Comparison of ENCODE assay signal across 37 cellular contexts in the genomic region with DNA sequence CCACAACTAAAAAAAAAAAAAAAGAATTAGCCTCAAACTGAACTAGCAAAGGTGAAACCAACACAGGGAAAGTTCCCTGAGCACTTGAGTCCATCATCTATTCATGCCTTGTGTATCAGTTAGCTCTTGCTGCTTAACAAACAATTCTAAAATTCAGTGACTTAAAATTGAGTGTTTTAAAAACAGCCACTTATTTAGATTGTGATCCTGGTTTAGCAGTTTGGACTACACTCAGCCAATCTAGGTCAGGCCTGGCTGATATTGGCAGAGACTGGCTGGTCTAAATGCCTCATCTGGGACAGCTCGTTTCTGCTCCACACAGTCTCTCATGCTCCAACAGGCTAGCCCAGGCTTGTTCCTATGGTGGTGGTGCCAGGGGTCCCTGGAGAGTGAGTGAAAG.
"Had no signal": no experiment of that assay in that cellular context is flagged by ENCODE, and none has a peak within 500 bp of the region (broad histone marks: within the 10 kb centered on the region; RNA-seq: fewer than 3 reads in every experiment).

No MANE protein-coding gene starts in this region.

- H3K9me3 ChIP-seq: Peyer's patch had no signal

- H3K4me3 ChIP-seq: cardiac muscle cell, K562, Peyer's patch had no signal

- H3K27ac ChIP-seq: brain microvascular endothelial cell, cardiac muscle cell, Peyer's patch, RWPE1, WERI-Rb-1 had no signal

- H3K4me1 ChIP-seq: Peyer's patch had no signal

- H3K27me3 ChIP-seq: brain microvascular endothelial cell, cardiac muscle cell, Peyer's patch had no signal

- ATAC-seq: activated CD8-positive, alpha-beta T cell treated with anti-CD3 and anti-CD28 coated beads for 36 hours; activated T-cell treated with anti-CD3 and anti-CD28 coated beads, Interleukin-2, amount 50 U/mL, for 72 hours; activated T-helper 17 cell treated with anti-CD3 and anti-CD28 coated beads, Interleukin-2, amount 50 U/mL, for 72 hours; K562; PC-3; Right ventricle myocardium inferior; SK-N-SH treated with all-trans-retinoic acid at 6 μM for 48 hours had no signal

- DNase-seq: activated CD4-positive, alpha-beta T cell treated with anti-CD3 and anti-CD28 coated beads, Interleukin-2, amount 10 ng/mL, durations not matched to agents 24 days and 14 days; activated CD4-positive, alpha-beta T cell treated with anti-CD3 and anti-CD28 coated beads, Interleukin-2, amount 50 U/mL, for 4 hours; activated CD8-positive, alpha-beta T cell treated with anti-CD3 and anti-CD28 coated beads for 36 hours; activated effector memory CD4-positive, alpha-beta T cell treated with anti-CD3 and anti-CD28 coated beads, Interleukin-2, amount 50 U/mL, for 16 hours; activated naive CD4-positive, alpha-beta T cell; activated naive CD4-positive, alpha-beta T cell treated with anti-CD3 and anti-CD28 coated beads, Interleukin-2, amount 50 U/mL, for 16 hours; activated naive CD8-positive, alpha-beta T cell treated with anti-CD3 and anti-CD28 coated beads for 36 hours; activated T-cell treated with anti-CD3 and anti-CD28 coated beads, Interleukin-2, amount 50 U/mL, for 1 hour; activated T-cell treated with anti-CD3 and anti-CD28 coated beads, Interleukin-2, amount 50 U/mL, for 72 hours; amniotic stem cell; aorta; brain microvascular endothelial cell; Karpas-422; MM.1S; MV-4-11; NCI-H1092; NCI-H1436 treated with DMSO at 0.1 percent for 48 hours; NCI-H1694 treated with DMSO at 0.1 percent for 48 hours; NCI-H2029; NCI-H226; NCI-H526; NCI-H748 treated with DMSO at 0.1 percent for 48 hours; NK-92 treated with Interleukin-12 subunit alpha and Interleukin-12 subunit beta, amount 100 ng/mL, for 24 hours; PC-3; Peyer's patch; SIG-M5; SW 1271; T-helper 1 cell; T-helper 2 cell; T-helper 9 cell; WERI-Rb-1 had no signal

- FAIRE-seq: K562 had no signal

- H3K36me3 ChIP-seq: brain microvascular endothelial cell, cardiac muscle cell, Peyer's patch, WERI-Rb-1 had no signal
